ENCODE assay signal across 24 cellular contexts in the genomic region with DNA sequence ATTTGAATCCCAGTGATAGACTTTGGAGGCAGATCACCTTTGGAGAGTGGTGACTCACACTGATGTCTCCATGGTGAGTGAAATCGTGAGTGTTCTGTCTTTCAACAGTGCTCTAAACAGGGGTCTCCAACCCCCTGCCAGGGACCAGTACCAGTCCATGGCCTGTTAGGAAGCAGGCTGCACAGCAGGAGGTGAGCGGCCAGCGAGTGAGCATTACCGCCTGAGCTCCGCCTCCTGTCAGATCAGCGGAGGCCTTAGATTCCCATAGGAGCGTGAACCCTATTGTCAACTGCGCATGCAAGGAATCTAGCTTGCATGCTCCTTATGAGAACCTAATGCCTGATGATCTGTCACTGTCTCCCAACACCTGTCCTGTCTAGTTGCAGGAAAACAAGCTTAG.
DNase-seq lines count a peak whose midpoint lies in the region; ATAC-seq and TF ChIP-seq lines count a peak whose summit lies in the region.
"Had no signal": no experiment of that assay in that cellular context is flagged by ENCODE, and none has a peak within 500 bp of the region (broad histone marks: within the 10 kb centered on the region; RNA-seq: fewer than 3 reads in every experiment).

No MANE protein-coding gene starts in this region.

- H3K9me3 ChIP-seq in neural progenitor cell (ENCODE audit: low read depth), result no peaks in the 10 kb centered on the region
- H3K9me3 ChIP-seq: MG63 had no signal

- H3K9ac ChIP-seq in neural progenitor cell, result no peak overlapping the region

- no peaks in the 10 kb centered on the region for H3F3A ChIP-seq in neural progenitor cell (ENCODE audit: low read depth)

- H4K20me1 ChIP-seq in neural progenitor cell (ENCODE audit: low read depth), result no peaks in the 10 kb centered on the region

- peaks cover 4% of the 10 kb centered on the region for H3K27me3 Mint-ChIP-seq in neural progenitor cell (ENCODE audit: insufficient read depth, low read depth)
- H3K27me3 Mint-ChIP-seq: T-cell had no signal

- ATAC-seq in HG03108 (IDR thresholded peaks at IDR 0.05; ENCODE audit: unreplicated experiment), result no peak
- ATAC-seq: GM12878, HepG2, T-cell had no signal

- no peaks in the 10 kb centered on the region for H3K36me3 ChIP-seq in neural progenitor cell
- H3K36me3 ChIP-seq: MG63 had no signal

- no peak overlapping the region for H3K4me3 Mint-ChIP-seq in neural progenitor cell
- H3K4me3 Mint-ChIP-seq: CD4-positive, alpha-beta memory T cell; T-cell had no signal

- H3K9me3 Mint-ChIP-seq in neural progenitor cell, result peaks cover 15% of the 10 kb centered on the region
- H3K9me3 Mint-ChIP-seq: T-cell had no signal

- peak; percentile 69 for DNase-seq in ELF-1 (ENCODE audit: low read depth, low spot score)
- DNase-seq in LHCN-M2 (ENCODE audit: low read depth), result peak; percentile 31
- peak; percentile 63 for DNase-seq in ecto neural progenitor cell (ENCODE audit: low spot score)
- DNase-seq in neural progenitor cell (ENCODE audit: low spot score), result peak; percentile 75
- no peak for DNase-seq in NOMO-1 (lab: John Stamatoyannopoulos, UW; ENCODE audit: unreplicated experiment in 2 of 2)
- DNase-seq in NCI-H2029 treated with DMSO at 0.1 percent for 48 hours (lab: John Stamatoyannopoulos, UW), result no peak
- DNase-seq: C1 segment of cervical spinal cord; CD4-positive, alpha-beta memory T cell; COR-L47; GDM1; Karpas-422; MG63; NCI-H1105 treated with DMSO at 0.1 percent for 48 hours; NCI-H146; NCI-H1930; NCI-H345; NCI-H510A treated with DMSO at 0.1 percent for 48 hours; NCI-H774; Right ventricle myocardium superior; RPMI8226; T-cell had no signal

- H3K27me3 ChIP-seq in neural progenitor cell, result no peaks in the 10 kb centered on the region
- H3K27me3 ChIP-seq: MG63 had no signal

- peaks cover 7% of the 10 kb centered on the region for H3K4me1 ChIP-seq in neural progenitor cell

- peaks cover 15% of the 10 kb centered on the region for H3K4me1 Mint-ChIP-seq in neural progenitor cell

- H2AFZ ChIP-seq in neural progenitor cell (replicated peaks), result no peak overlapping the region

- no peak overlapping the region for H3K4me3 ChIP-seq in neural progenitor cell
- H3K4me3 ChIP-seq: GM12878, MG63 had no signal

- peaks cover 16% of the 10 kb centered on the region for H3K36me3 Mint-ChIP-seq in neural progenitor cell
- H3K36me3 Mint-ChIP-seq: CD4-positive, alpha-beta memory T cell; T-cell had no signal

- H3K79me2 ChIP-seq in neural progenitor cell (ENCODE audit: low read depth), result no peaks in the 10 kb centered on the region

- TF ChIP-seq CTCF in neural progenitor cell (IDR thresholded peaks at IDR 0.05), result no peak

- no peak overlapping the region for H3K27ac Mint-ChIP-seq in neural progenitor cell
- H3K27ac Mint-ChIP-seq: CD4-positive, alpha-beta memory T cell; T-cell had no signal

- H3K27ac ChIP-seq in neural progenitor cell, result no peak overlapping the region

- H3K4me2 ChIP-seq in neural progenitor cell, result no peak overlapping the region

Comparison
In these comparisons a context has a peak if more than half of its experiments do, and no peak if none do; other contexts are left out.
1. DNase-seq: peak in ELF-1 (single experiment), LHCN-M2 (single experiment), ecto neural progenitor cell (single experiment) and neural progenitor cell (single experiment); none in NOMO-1 (0 of 2) and NCI-H2029 treated with DMSO at 0.1 percent for 48 hours (single experiment).